In the genomic region with DNA sequence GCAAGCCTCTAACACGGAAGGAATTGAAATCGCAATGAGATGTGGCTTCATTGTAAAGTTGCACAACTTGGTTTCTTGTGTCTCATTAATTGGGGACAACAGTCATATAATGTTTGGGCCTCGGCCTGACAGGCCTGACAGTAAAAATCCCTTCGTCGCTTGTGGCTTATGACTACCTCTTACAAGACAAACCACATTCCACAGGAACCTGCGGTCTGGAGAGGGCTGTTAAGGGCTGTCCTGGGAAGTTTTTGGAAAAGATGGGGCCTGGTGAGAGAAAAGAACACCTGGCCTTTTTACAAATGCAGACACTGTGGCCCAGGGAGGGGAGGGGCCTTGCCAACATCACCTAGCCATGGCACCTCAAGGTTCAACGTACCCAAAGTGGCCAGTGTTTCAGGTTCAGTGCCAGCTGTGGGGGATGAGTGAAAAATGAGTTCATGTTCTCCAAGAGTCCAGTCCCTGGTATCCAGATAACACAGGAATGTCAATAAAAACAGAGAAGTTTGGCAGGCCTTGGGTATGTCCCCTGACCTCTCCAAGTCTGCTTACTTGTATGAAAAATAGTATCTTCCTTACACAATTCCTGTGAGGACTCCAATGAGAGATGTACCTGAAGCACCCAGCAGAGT, we compare ENCODE assay signal across 9 cellular contexts. TPM values are rescaled to one million over a fixed set of nuclear protein-coding genes. Genes with fewer than 3 reads are reported as not detected.
DNase-seq lines count a peak whose midpoint lies in the region; ATAC-seq and TF ChIP-seq lines count a peak whose summit lies in the region.
"Had no signal": no experiment of that assay in that cellular context is flagged by ENCODE, and none has a peak within 500 bp of the region (broad histone marks: within the 10 kb centered on the region; RNA-seq: fewer than 3 reads in every experiment).

No MANE protein-coding gene starts in this region.

- peak overlapping the region; percentile 51 for H3K4me3 ChIP-seq in osteoblast (ENCODE audit: insufficient read depth, low read length)

- H3K9me3 ChIP-seq in osteoblast (ENCODE audit: low read depth, low read length) = no peaks in the 10 kb centered on the region

- peak overlapping the region; percentile 91 for H3K27ac ChIP-seq in osteoblast (ENCODE audit: low read depth, low read length)

- peaks cover 12% of the 10 kb centered on the region for H4K20me1 ChIP-seq in osteoblast (ENCODE audit: insufficient read depth, low read length)

- no peak for ATAC-seq in GM18520 (IDR thresholded peaks at IDR 0.05; ENCODE audit: unreplicated experiment)
- no peak for ATAC-seq in GM18873 (IDR thresholded peaks at IDR 0.05; ENCODE audit: low FRiP score, unreplicated experiment)
- ATAC-seq in GM19035 (IDR thresholded peaks at IDR 0.05; ENCODE audit: unreplicated experiment) = no peak

- DNase-seq in EL (peak; percentile 83), RPMI7951 (ENCODE audit: low read depth) (peak; percentile 89), fibroblast of gingiva (ENCODE audit: low read depth) (peak; percentile 50), osteoblast (ENCODE audit: insufficient read length, low spot score, missing footprints) (peak; percentile 91), NCI-H524 (lab: John Stamatoyannopoulos, UW) (no peak)
- DNase-seq: NCI-H446 treated with DMSO at 0.1 percent for 48 hours had no signal

- H3K79me2 ChIP-seq in osteoblast (ENCODE audit: insufficient read depth, low read length) = peaks cover 64% of the 10 kb centered on the region

- no peaks in the 10 kb centered on the region for H3K27me3 ChIP-seq in osteoblast (ENCODE audit: insufficient read depth, low read length)

- H3K4me2 ChIP-seq in osteoblast (ENCODE audit: insufficient read depth, low read length) = peak overlapping the region; percentile 75

- no peak for TF ChIP-seq CTCF in osteoblast (IDR thresholded peaks at IDR 0.05; ENCODE audit: extremely low read depth, low read depth, low read length)

- H3K36me3 ChIP-seq in osteoblast (ENCODE audit: insufficient read depth, low read length) = peaks cover 3% of the 10 kb centered on the region

- H3K4me1 ChIP-seq in osteoblast (ENCODE audit: insufficient read depth, low read length) = peaks cover 34% of the 10 kb centered on the region

- no peak overlapping the region for H2AFZ ChIP-seq in osteoblast (ENCODE audit: low read length)

RNA-seq across cellular contexts. Expression of gene SHB, which starts 22.2 kb away (rescaled TPM):
- 10.0 and 10.7 TPM in 2 replicates for total RNA-seq in RPMI7951 (2014; rRNA removed; shearing (Covaris generic))
- total RNA-seq in osteoblast = 8.8 and 9.4 TPM in 2 replicates

Comparison
In these comparisons a context has a peak if more than half of its experiments do, and no peak if none do; other contexts are left out.
1. DNase-seq: peak in EL (single experiment), RPMI7951 (single experiment), fibroblast of gingiva (single experiment) and osteoblast (single experiment); none in NCI-H524 (0 of 2).